Comparison of ENCODE assay signal across 1 cellular context in genomic region chrX:45479196-45479834, GRCh38.
TF ChIP-seq lines count a peak whose summit lies in the region.

No MANE protein-coding gene starts in this region.

TF ChIP-seq in A549, 52 proteins besides CTCF, POLR2A, EP300 and RAD21 (continued from another document):
- TF ChIP-seq POLR2AphosphoS2 (conservative IDR thresholded peaks at IDR 0.05; ENCODE audit: low read length) (no peak), E2F6 (IDR thresholded peaks at IDR 0.05; ENCODE audit: borderline replicate concordance, low read depth) (no peak), HDAC2 (IDR thresholded peaks at IDR 0.05) (no peak), EHMT2 (IDR thresholded peaks at IDR 0.05; ENCODE audit: low read depth) (no peak), NPAS2 (CRISPR knock-in tag; IDR thresholded peaks at IDR 0.05; ENCODE audit: borderline replicate concordance) (no peak), USF2 (IDR thresholded peaks at IDR 0.05) (no peak), RARB (CRISPR knock-in tag; IDR thresholded peaks at IDR 0.05) (no peak), BCL3 (IDR thresholded peaks at IDR 0.05) (no peak; the same call in 2 of the 3 replicates), ATOH8 (CRISPR knock-in tag; IDR thresholded peaks at IDR 0.05; ENCODE audit: low read depth) (no peak), RFX5 (IDR thresholded peaks at IDR 0.05) (no peak), HOXA7 (CRISPR knock-in tag; IDR thresholded peaks at IDR 0.05) (0 out of 2 replicates have a peak, but pooled peaks have one; percentile 39), FOSB (CRISPR knock-in tag; IDR thresholded peaks at IDR 0.05) (no peak), HOXB13 (CRISPR knock-in tag; IDR thresholded peaks at IDR 0.05; ENCODE audit: low read depth) (no peak), HEYL (CRISPR knock-in tag; IDR thresholded peaks at IDR 0.05) (no peak), RCOR1 (IDR thresholded peaks at IDR 0.05; ENCODE audit: low read depth, low read length) (no peak), GATA3 (IDR thresholded peaks at IDR 0.05; ENCODE audit: borderline replicate concordance) (peak; percentile 68; the same call in 1 of the 2 replicates), FOSL2 (IDR thresholded peaks at IDR 0.05) (peak; percentile 78), FOSL2 (CRISPR knock-in tag; IDR thresholded peaks at IDR 0.05) (peak; percentile 87), HOXB5 (CRISPR knock-in tag; IDR thresholded peaks at IDR 0.05) (no peak), EHF (CRISPR knock-in tag; IDR thresholded peaks at IDR 0.05) (no peak), KDM1A (IDR thresholded peaks at IDR 0.05; ENCODE audit: low read depth) (no peak), KDM5A (IDR thresholded peaks at IDR 0.05) (no peak), JUNB (IDR thresholded peaks at IDR 0.05) (0 out of 2 replicates have a peak, but pooled peaks have one; percentile 20), MAX (IDR thresholded peaks at IDR 0.05) (no peak), TP53 (CRISPR knock-in tag; IDR thresholded peaks at IDR 0.05) (no peak)
TF ChIP-seq in A549: peak in this region for 6.
